Comparison of ENCODE assay signal across 14 cellular contexts in genomic region chr12:104181313-104181712, GRCh38. TPM values are rescaled to one million over a fixed set of nuclear protein-coding genes. Genes with fewer than 3 reads are reported as not detected.
DNase-seq lines count a peak whose midpoint lies in the region; ATAC-seq and TF ChIP-seq lines count a peak whose summit lies in the region.
"Had no signal": no experiment of that assay in that cellular context is flagged by ENCODE, and none has a peak within 500 bp of the region (broad histone marks: within the 10 kb centered on the region; RNA-seq: fewer than 3 reads in every experiment).

No MANE protein-coding gene starts in this region.

- DNase-seq in AG04450 (ENCODE audit: low read depth, low spot score) (no peak), NCI-H226 (peak; percentile 51), non-pigmented ciliary epithelial cell (ENCODE audit: low read depth) (peak; percentile 31), aorta (no peak), Kasumi-1 (lab: John Stamatoyannopoulos, UW) (no peak)
- DNase-seq in activated CD8-positive, alpha-beta memory T cell treated with anti-CD3 and anti-CD28 coated beads for 24 hours, result no peak
- DNase-seq: activated CD8-positive, alpha-beta T cell treated with anti-CD3 and anti-CD28 coated beads, Interleukin-2, amount 10 ng/mL, durations not matched to agents 7 days and 5 days; naive thymus-derived CD4-positive, alpha-beta T cell; PC-3; spleen; T1000 had no signal

- POLR2A ChIA-PET in AG04450 (lab: Yijun Ruan, JAX), result interaction anchor here (0.7 kb wide), 1 partner anchor 15 kb away, joined by 6 read pairs; no protein-coding TSS in a partner anchor

- intact Hi-C loops in aorta (cut with DNase I), result no loop called here

- ATAC-seq in aorta (ENCODE audit: low FRiP score), result no peak
- no peak for ATAC-seq in GM18520 (IDR thresholded peaks at IDR 0.05; ENCODE audit: unreplicated experiment)
- ATAC-seq: activated CD8-positive, alpha-beta T cell treated with anti-CD3 and anti-CD28 coated beads, Interleukin-2, amount 10 ng/mL, durations not matched to agents 7 days and 5 days; activated naive CD4-positive, alpha-beta T cell treated with anti-CD3 and anti-CD28 coated beads, Interleukin-2, amount 50 U/mL, for 72 hours; naive thymus-derived CD4-positive, alpha-beta T cell; PC-3 had no signal

- peaks cover 14% of the 10 kb centered on the region for H3K9me3 ChIP-seq in AG04450 (ENCODE audit: control insufficient read depth, insufficient read depth, low read length)
- peaks cover 0 to 8% of the 10 kb centered on the region in 2 donors for H3K9me3 ChIP-seq in esophagus (ENCODE audit: control insufficient read depth in 2 of 2, insufficient read depth in 1 of 2, low read depth in 1 of 2, low read length in 1 of 2)
- H3K9me3 ChIP-seq in aorta (ENCODE audit: control insufficient read depth, low read length), result no peaks in the 10 kb centered on the region

- CTCF ChIA-PET in AG04450 (lab: Charles Lee), result no interaction called here

- peaks cover 0 to 5% of the 10 kb centered on the region in 2 donors for H3K4me1 ChIP-seq in esophagus (ENCODE audit: control insufficient read depth in 2 of 2, insufficient read depth in 2 of 2, low read length in 1 of 2)
- peaks cover 0 to 5% of the 10 kb centered on the region in 2 donors for H3K4me1 ChIP-seq in aorta (ENCODE audit: control insufficient read depth in 1 of 2, insufficient read depth in 2 of 2, low read length in 2 of 2)

- H3K27ac ChIP-seq in AG04450 (ENCODE audit: low read depth, low read length) (peak overlapping the region; percentile 82), esophagus (ENCODE audit: low read depth in 2 of 2, low read length in 1 of 2) (peak overlapping the region; percentile 19 to 36), aorta (ENCODE audit: low read depth in 1 of 2, low read length in 2 of 2) (peak overlapping the region in 1 of 2 donors; percentile 64)

- H3K4me3 ChIP-seq in AG04450 (ENCODE audit: low read depth, low read length) (no peak overlapping the region), esophagus (ENCODE audit: low read depth in 1 of 2, low read length in 2 of 2) (no peak overlapping the region), aorta (ENCODE audit: low read length in 2 of 2) (no peak overlapping the region)
- H3K4me3 ChIP-seq: spleen had no signal

- no peak for TF ChIP-seq CTCF in AG04450 (IDR thresholded peaks at IDR 0.05; ENCODE audit: low read depth, low read length)

- H3K27me3 ChIP-seq in AG04450 (ENCODE audit: control insufficient read depth, insufficient read depth, low read length) (no peaks in the 10 kb centered on the region), esophagus (ENCODE audit: control insufficient read depth in 1 of 2, insufficient read depth in 2 of 2, low read length in 2 of 2) (no peaks in the 10 kb centered on the region), aorta (ENCODE audit: control insufficient read depth in 1 of 2, insufficient read depth in 2 of 2, low read length in 1 of 2) (no peaks in the 10 kb centered on the region)

- WGBS in esophagus, 2 donors, result 34 to 45% methylated on average over 4 of the region's 4 CpGs
- 1 to 6% methylated on average over 4 of the region's 4 CpGs for WGBS in aorta, 2 donors

- H3K36me3 ChIP-seq in esophagus (ENCODE audit: control insufficient read depth in 2 of 2, insufficient read depth in 2 of 2, low read length in 1 of 2), result no peaks in the 10 kb centered on the region
- H3K36me3 ChIP-seq in aorta (ENCODE audit: control insufficient read depth in 1 of 2, insufficient read depth in 2 of 2, low read length in 1 of 2), result no peaks in the 10 kb centered on the region
- H3K36me3 ChIP-seq: spleen had no signal

RNA-seq across cellular contexts. Expression of gene TXNRD1, which starts 34.3 kb away (rescaled TPM):
- polyA plus RNA-seq in AG04450 (2011; rRNA removed) (673 and 740 TPM in 2 replicates), esophagus (10 to 100 TPM in 1 of 2 donors, 1 to 10 TPM in 1; 8.8 to 20.0 TPM), aorta (100 to 1,000 TPM in 1 of 2 donors, 10 to 100 TPM in 1; 97.7 to 119 TPM)
- 890 and 1,035 TPM in 2 replicates for polyA minus RNA-seq in AG04450 (2011; rRNA and poly(A)+ RNA removed)
- 100 to 1,000 TPM; 115 to 140 TPM for total RNA-seq in aorta

RNA-seq across cellular contexts. Expression of gene NFYB, which starts 43.3 kb away (rescaled TPM):
- polyA plus RNA-seq in AG04450 (2011; rRNA removed) (34.2 and 57.9 TPM in 2 replicates), esophagus (10 to 100 TPM; 11.5 to 13.1 TPM), aorta (100 to 1,000 TPM in 1 of 2 donors, 10 to 100 TPM in 1; 67.6 to 121 TPM)
- 12.0 and 23.2 TPM in 2 replicates for polyA minus RNA-seq in AG04450 (2011; rRNA and poly(A)+ RNA removed)
- 10 to 100 TPM; 44.1 to 59.2 TPM for total RNA-seq in aorta

Comparison
In these comparisons a context has a peak if more than half of its experiments do, and no peak if none do; other contexts are left out.
1. DNase-seq: peak in NCI-H226 (single experiment) and non-pigmented ciliary epithelial cell (single experiment); none in AG04450 (single experiment), aorta (0 of 2), Kasumi-1 (0 of 2) and activated CD8-positive, alpha-beta memory T cell treated with anti-CD3 and anti-CD28 coated beads for 24 hours (single experiment).
2. RNA of gene TXNRD1, which starts 34.3 kb away (polyA plus RNA-seq): 673 to 740 TPM in AG04450 and 97.7 to 119 TPM in aorta; 8.8 to 20.0 TPM in esophagus; every median in the first group is over 4 times any median in the second.